In the genomic region with DNA sequence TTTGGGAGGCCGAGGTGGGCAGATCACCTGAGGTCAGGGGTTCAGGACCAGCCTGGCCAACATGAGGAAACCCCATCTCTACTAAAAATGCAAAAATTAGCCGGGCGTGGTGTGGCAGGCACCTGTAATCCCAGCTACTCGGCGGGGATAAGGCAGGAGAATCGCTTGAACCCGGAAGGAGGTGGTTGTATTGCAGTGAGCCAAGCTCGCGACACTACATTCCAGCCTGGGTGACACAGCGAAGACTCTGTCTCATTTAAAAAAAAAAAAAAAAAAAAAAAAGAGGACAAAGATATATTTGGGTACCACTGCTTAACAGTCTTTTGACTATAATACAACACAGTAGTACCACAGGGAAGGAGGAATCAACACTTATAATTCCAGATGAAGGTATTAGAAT, we compare ENCODE assay signal across 18 cellular contexts. TPM values are rescaled to one million over a fixed set of nuclear protein-coding genes. Genes with fewer than 3 reads are reported as not detected.
DNase-seq lines count a peak whose midpoint lies in the region; ATAC-seq and TF ChIP-seq lines count a peak whose summit lies in the region.
"Had no signal": no experiment of that assay in that cellular context is flagged by ENCODE, and none has a peak within 500 bp of the region (broad histone marks: within the 10 kb centered on the region; RNA-seq: fewer than 3 reads in every experiment).

No MANE protein-coding gene starts in this region.

- intact Hi-C loops in natural killer cell (cut with micrococcal nuclease), result no loop called here

- H3K4me1 Mint-ChIP-seq in natural killer cell (peaks cover 24 to 42% of the 10 kb centered on the region in 2 donors), mesothelial cell of epicardium (peaks cover 2% of the 10 kb centered on the region)
- H3K4me1 Mint-ChIP-seq in natural killer cell treated with Interleukin-12 subunit alpha and Interleukin-12 subunit beta and Interleukin-15 and Interleukin-18, amount 100 ng/mL, for 72 hours (ENCODE audit: low read depth in 2 of 2), result peaks cover 18 to 27% of the 10 kb centered on the region in 2 donors
- H3K4me1 Mint-ChIP-seq in activated naive CD8-positive, alpha-beta T cell treated with anti-CD3 and anti-CD28 coated beads, Interleukin-2, amount 50 U/mL, for 24 hours, result peaks cover 32% of the 10 kb centered on the region
- H3K4me1 Mint-ChIP-seq: CD14-positive monocyte, GM23338 had no signal

- ATAC-seq in natural killer cell (no peak), GM19023 (IDR thresholded peaks at IDR 0.05; ENCODE audit: unreplicated experiment) (no peak)
- ATAC-seq in natural killer cell treated with Interleukin-12 subunit alpha and Interleukin-12 subunit beta and Interleukin-15 and Interleukin-18, amount 100 ng/mL, for 72 hours, result no peak
- ATAC-seq in activated naive CD8-positive, alpha-beta T cell treated with anti-CD3 and anti-CD28 coated beads, Interleukin-2, amount 50 U/mL, for 24 hours, result no peak
- ATAC-seq: A549, GM23338, Panc1 had no signal

- no peak for TF ChIP-seq CTCF in natural killer cell (IDR thresholded peaks at IDR 0.05)
- TF ChIP-seq CTCF in mesothelial cell of epicardium (IDR thresholded peaks at IDR 0.05; ENCODE audit: unreplicated experiment), result no peak

- H3K27ac Mint-ChIP-seq in natural killer cell (peak overlapping the region; percentile 68 to 73), mesothelial cell of epicardium (peak overlapping the region; percentile 16)
- no peak overlapping the region for H3K27ac Mint-ChIP-seq in natural killer cell treated with Interleukin-12 subunit alpha and Interleukin-12 subunit beta and Interleukin-15 and Interleukin-18, amount 100 ng/mL, for 72 hours
- H3K27ac Mint-ChIP-seq in activated naive CD8-positive, alpha-beta T cell treated with anti-CD3 and anti-CD28 coated beads, Interleukin-2, amount 50 U/mL, for 24 hours, result peak overlapping the region; percentile 35
- H3K27ac Mint-ChIP-seq: B cell had no signal

- no peak for DNase-seq in natural killer cell
- DNase-seq in natural killer cell treated with Interleukin-12 subunit alpha and Interleukin-12 subunit beta and Interleukin-15 and Interleukin-18, amount 100 ng/mL, for 72 hours (ENCODE audit: low spot score), result no peak
- DNase-seq in activated naive CD8-positive, alpha-beta T cell treated with anti-CD3 and anti-CD28 coated beads, Interleukin-2, amount 50 U/mL, for 24 hours, result no peak
- no peak for DNase-seq in mesothelial cell of epicardium (ENCODE audit: low spot score in 2 of 2, unreplicated experiment in 2 of 2)
- no peak for DNase-seq in NCI-H526 treated with DMSO at 0.1 percent for 48 hours (lab: John Stamatoyannopoulos, UW)
- no peak for DNase-seq in pons (ENCODE audit: low spot score)
- no peak for DNase-seq in NCI-H226
- DNase-seq: KG1, NCI-H1092, NCI-H1436, NCI-H187 treated with DMSO at 0.1 percent for 48 hours, NCI-H2107 had no signal

- H3K4me3 Mint-ChIP-seq in natural killer cell (no peak overlapping the region), mesothelial cell of epicardium (no peak overlapping the region)
- no peak overlapping the region for H3K4me3 Mint-ChIP-seq in natural killer cell treated with Interleukin-12 subunit alpha and Interleukin-12 subunit beta and Interleukin-15 and Interleukin-18, amount 100 ng/mL, for 72 hours
- H3K4me3 Mint-ChIP-seq in activated naive CD8-positive, alpha-beta T cell treated with anti-CD3 and anti-CD28 coated beads, Interleukin-2, amount 50 U/mL, for 24 hours, result no peak overlapping the region
- H3K4me3 Mint-ChIP-seq: B cell, CD14-positive monocyte, GM23338 had no signal

- H3K36me3 Mint-ChIP-seq in natural killer cell (no peaks in the 10 kb centered on the region), mesothelial cell of epicardium (peaks cover 19% of the 10 kb centered on the region)
- peaks cover 7% of the 10 kb centered on the region for H3K36me3 Mint-ChIP-seq in natural killer cell treated with Interleukin-12 subunit alpha and Interleukin-12 subunit beta and Interleukin-15 and Interleukin-18, amount 100 ng/mL, for 72 hours
- H3K36me3 Mint-ChIP-seq in activated naive CD8-positive, alpha-beta T cell treated with anti-CD3 and anti-CD28 coated beads, Interleukin-2, amount 50 U/mL, for 24 hours (ENCODE audit: low read depth), result peaks cover 45% of the 10 kb centered on the region

- H3K9me3 Mint-ChIP-seq in natural killer cell, result no peaks in the 10 kb centered on the region
- no peaks in the 10 kb centered on the region for H3K9me3 Mint-ChIP-seq in natural killer cell treated with Interleukin-12 subunit alpha and Interleukin-12 subunit beta and Interleukin-15 and Interleukin-18, amount 100 ng/mL, for 72 hours
- H3K9me3 Mint-ChIP-seq in activated naive CD8-positive, alpha-beta T cell treated with anti-CD3 and anti-CD28 coated beads, Interleukin-2, amount 50 U/mL, for 24 hours, result no peaks in the 10 kb centered on the region
- H3K9me3 Mint-ChIP-seq in mesothelial cell of epicardium, result no peaks in the 10 kb centered on the region
- H3K9me3 Mint-ChIP-seq: CD14-positive monocyte, GM23338 had no signal

- H3K27me3 Mint-ChIP-seq in natural killer cell (ENCODE audit: low read depth in 2 of 2) (no peaks in the 10 kb centered on the region), mesothelial cell of epicardium (ENCODE audit: low read depth) (no peaks in the 10 kb centered on the region)
- no peaks in the 10 kb centered on the region for H3K27me3 Mint-ChIP-seq in natural killer cell treated with Interleukin-12 subunit alpha and Interleukin-12 subunit beta and Interleukin-15 and Interleukin-18, amount 100 ng/mL, for 72 hours
- no peaks in the 10 kb centered on the region for H3K27me3 Mint-ChIP-seq in activated naive CD8-positive, alpha-beta T cell treated with anti-CD3 and anti-CD28 coated beads, Interleukin-2, amount 50 U/mL, for 24 hours
- H3K27me3 Mint-ChIP-seq: B cell had no signal

RNA-seq across cellular contexts. Expression of a gene that starts 9.2 kb away (rescaled TPM):
- total RNA-seq in natural killer cell (100 to 1,000 TPM; 242 to 275 (median 249) TPM), mesothelial cell of epicardium (194 to 213 TPM (median 204 TPM) in 3 replicates)
- total RNA-seq in natural killer cell treated with Interleukin-12 subunit alpha and Interleukin-12 subunit beta and Interleukin-15 and Interleukin-18, amount 100 ng/mL, for 72 hours, result 100 to 1,000 TPM; 306 to 397 TPM

Comparison
In these comparisons a context has a peak if more than half of its experiments do, and no peak if none do; other contexts are left out.
1. H3K27ac Mint-ChIP-seq: peak in natural killer cell (2 of 2), activated naive CD8-positive, alpha-beta T cell treated with anti-CD3 and anti-CD28 coated beads, Interleukin-2, amount 50 U/mL, for 24 hours (single experiment) and mesothelial cell of epicardium (single experiment); none in natural killer cell treated with Interleukin-12 subunit alpha and Interleukin-12 subunit beta and Interleukin-15 and Interleukin-18, amount 100 ng/mL, for 72 hours (0 of 2).